ENCODE assay signal across 9 cellular contexts in genomic region chr20:58407966-58408557, GRCh38. TPM values are rescaled to one million over a fixed set of nuclear protein-coding genes. Genes with fewer than 3 reads are reported as not detected.
DNase-seq lines count a peak whose midpoint lies in the region; ATAC-seq, FAIRE-seq and TF ChIP-seq lines count a peak whose summit lies in the region.
"Had no signal": no experiment of that assay in that cellular context is flagged by ENCODE, and none has a peak within 500 bp of the region (broad histone marks: within the 10 kb centered on the region; RNA-seq: fewer than 3 reads in every experiment).

No MANE protein-coding gene starts in this region.

- H3K27ac Mint-ChIP-seq in activated T-cell treated with anti-CD3 and anti-CD28 coated beads, Interleukin-2, amount 50 U/mL, for 72 hours, result peak overlapping the region; percentile 90

- peaks cover 7% of the 10 kb centered on the region; the same call in 1 of the 2 replicates for H3K9me3 ChIP-seq in HUES6 (ENCODE audit: control insufficient read depth, insufficient read depth, low read depth, low read length)

- peak overlapping the region; percentile 67 to 83 for H3K4me3 Mint-ChIP-seq in activated T-cell treated with anti-CD3 and anti-CD28 coated beads, Interleukin-2, amount 50 U/mL, for 72 hours

- ATAC-seq in activated T-cell treated with anti-CD3 and anti-CD28 coated beads, Interleukin-2, amount 50 U/mL, for 72 hours (replicated peaks in 1 of 2), result peak; percentile 95
- ATAC-seq in stimulated activated naive CD8-positive, alpha-beta T cell treated with anti-CD3 and anti-CD28 coated beads, Interleukin-15, Interleukin-2, amounts not matched to agents 100 U/mL and 50 U/mL, for 24 hours, result peak; percentile 78

- H3K4me1 Mint-ChIP-seq in activated T-cell treated with anti-CD3 and anti-CD28 coated beads, Interleukin-2, amount 50 U/mL, for 72 hours (ENCODE audit: low read depth), result peaks cover 41% of the 10 kb centered on the region

- H3K4me3 ChIP-seq in HUES6 (ENCODE audit: low read depth, low read length), result no peak overlapping the region
- no peak overlapping the region for H3K4me3 ChIP-seq in bronchial epithelial cell (ENCODE audit: low read depth, low read length)

- H3K4me1 ChIP-seq in HUES6 (ENCODE audit: control insufficient read depth, insufficient read depth, low read length), result peaks cover 33% of the 10 kb centered on the region

- no peak for FAIRE-seq in bronchial epithelial cell (lab: Jason Lieb, UNC)

- no peak overlapping the region for H3K9ac ChIP-seq in HUES6 (ENCODE audit: low read length)

- H3K9me3 Mint-ChIP-seq in activated T-cell treated with anti-CD3 and anti-CD28 coated beads, Interleukin-2, amount 50 U/mL, for 72 hours, result no peaks in the 10 kb centered on the region

- TF ChIP-seq CTCF in bronchial epithelial cell (IDR thresholded peaks at IDR 0.05; ENCODE audit: insufficient read depth, low read length, severe bottlenecking), result no peak

- DNase-seq in activated T-cell treated with anti-CD3 and anti-CD28 coated beads, Interleukin-2, amount 50 U/mL, for 72 hours, result peak; percentile 38 to 45
- DNase-seq in activated T-cell treated with anti-CD3 and anti-CD28 coated beads, Interleukin-2, amount 50 U/mL, for 48 hours, result no peak
- DNase-seq in bronchial epithelial cell (ENCODE audit: low read depth) (peak; percentile 56), NCI-H774 (lab: John Stamatoyannopoulos, UW) (no peak), amniotic stem cell (lab: John Stamatoyannopoulos, UW) (no peak), SKM-1 treated with dmso at 0.1 percent for 144 hours (lab: John Stamatoyannopoulos, UW; ENCODE audit: unreplicated experiment) (no peak)
- no peak for DNase-seq in stimulated activated naive CD8-positive, alpha-beta T cell treated with anti-CD3 and anti-CD28 coated beads, Interleukin-15, Interleukin-2, amounts not matched to agents 100 U/mL and 50 U/mL, for 24 hours
- DNase-seq: islet precursor cell had no signal

- H3K27me3 ChIP-seq in HUES6 (ENCODE audit: control insufficient read depth, insufficient read depth, low read length) (no peaks in the 10 kb centered on the region), bronchial epithelial cell (ENCODE audit: control insufficient read depth, insufficient read depth, low read length) (no peaks in the 10 kb centered on the region)

- H3K27me3 Mint-ChIP-seq in activated T-cell treated with anti-CD3 and anti-CD28 coated beads, Interleukin-2, amount 50 U/mL, for 72 hours (ENCODE audit: low read depth), result no peaks in the 10 kb centered on the region

- H3K36me3 Mint-ChIP-seq in activated T-cell treated with anti-CD3 and anti-CD28 coated beads, Interleukin-2, amount 50 U/mL, for 72 hours (ENCODE audit: insufficient read depth in 2 of 2), result no peaks in the 10 kb centered on the region

- 0 out of 2 replicates have a peak overlapping the region, but pooled peaks have one; percentile 35 for H3K27ac ChIP-seq in HUES6 (ENCODE audit: low read depth, low read length)

- H3K36me3 ChIP-seq in HUES6 (ENCODE audit: control insufficient read depth, insufficient read depth, low read length), result no peaks in the 10 kb centered on the region
- no peaks in the 10 kb centered on the region for H3K36me3 ChIP-seq in bronchial epithelial cell (ENCODE audit: control insufficient read depth, insufficient read depth, low read length)

RNA-seq across cellular contexts. Expression of gene VAPB, which starts 19.0 kb away (rescaled TPM):
- total RNA-seq in activated T-cell treated with anti-CD3 and anti-CD28 coated beads, Interleukin-2, amount 50 U/mL, for 72 hours, result 10 to 100 TPM; 45.8 to 55.3 TPM
- 12.9 and 16.3 TPM in 2 replicates for total RNA-seq in bronchial epithelial cell

Comparison
In these comparisons a context has a peak if more than half of its experiments do, and no peak if none do; other contexts are left out.
1. DNase-seq: peak in activated T-cell treated with anti-CD3 and anti-CD28 coated beads, Interleukin-2, amount 50 U/mL, for 72 hours (2 of 2) and bronchial epithelial cell (single experiment); none in activated T-cell treated with anti-CD3 and anti-CD28 coated beads, Interleukin-2, amount 50 U/mL, for 48 hours (0 of 2), stimulated activated naive CD8-positive, alpha-beta T cell treated with anti-CD3 and anti-CD28 coated beads, Interleukin-15, Interleukin-2, amounts not matched to agents 100 U/mL and 50 U/mL, for 24 hours (single experiment), NCI-H774 (single experiment), amniotic stem cell (single experiment) and SKM-1 treated with dmso at 0.1 percent for 144 hours (single experiment).